ENCODE assay signal across 9 cellular contexts in genomic region chr2:161238559-161239415, GRCh38.
DNase-seq lines count a peak whose midpoint lies in the region; ATAC-seq and TF ChIP-seq lines count a peak whose summit lies in the region.
"Had no signal": no experiment of that assay in that cellular context is flagged by ENCODE, and none has a peak within 500 bp of the region (broad histone marks: within the 10 kb centered on the region; RNA-seq: fewer than 3 reads in every experiment).

No MANE protein-coding gene starts in this region.

- H3K4me3 ChIP-seq in fibroblast of mammary gland (ENCODE audit: control insufficient read depth, low read depth, low read length), result peak overlapping the region; percentile 53
- H3K4me3 ChIP-seq in muscle layer of duodenum (ENCODE audit: low read depth in 1 of 2, low read length in 2 of 2), result peak overlapping the region; percentile 72 to 73

- H3K9me3 ChIP-seq in muscle layer of duodenum (ENCODE audit: control insufficient read depth in 1 of 2, low read length in 2 of 2), result no peaks in the 10 kb centered on the region

- no peaks in the 10 kb centered on the region for H3K27me3 ChIP-seq in muscle layer of duodenum (ENCODE audit: low read depth, low read length)

- peaks cover 0 to 11% of the 10 kb centered on the region in 2 donors for H3K4me1 ChIP-seq in muscle layer of duodenum (ENCODE audit: control insufficient read depth in 1 of 2, insufficient read depth in 2 of 2, low read length in 2 of 2)

- ATAC-seq in HG02885 (IDR thresholded peaks at IDR 0.05; ENCODE audit: poor library complexity, unreplicated experiment), result peak; percentile 42

- no peak for TF ChIP-seq CTCF in fibroblast of mammary gland (conservative IDR thresholded peaks at IDR 0.05; ENCODE audit: control insufficient read depth, insufficient read depth, low read depth, low read length)

- H3K36me3 ChIP-seq in muscle layer of duodenum (ENCODE audit: control insufficient read depth in 1 of 2, insufficient read depth in 2 of 2, low read length in 2 of 2), result no peaks in the 10 kb centered on the region

- DNase-seq in NCI-H1105 treated with DMSO at 0.1 percent for 48 hours (lab: John Stamatoyannopoulos, UW) (peak; percentile 22), NCI-H1105 (lab: John Stamatoyannopoulos, UW) (no peak), NCI-H69 (lab: John Stamatoyannopoulos, UW) (peak; percentile 85), fibroblast of mammary gland (ENCODE audit: low read depth) (peak; percentile 33), stromal cell of bone marrow (ENCODE audit: low read depth) (peak; percentile 11)
- peak; percentile 51 for DNase-seq in activated T-helper 9 cell treated with anti-CD3 and anti-CD28 coated beads, Interleukin-2, amount 50 U/mL, for 16 hours (ENCODE audit: low read depth)

- no peak overlapping the region for H3K27ac ChIP-seq in muscle layer of duodenum (ENCODE audit: low read length)
- H3K27ac ChIP-seq: 22Rv1 had no signal
